ENCODE assay signal across 8 cellular contexts in the genomic region with DNA sequence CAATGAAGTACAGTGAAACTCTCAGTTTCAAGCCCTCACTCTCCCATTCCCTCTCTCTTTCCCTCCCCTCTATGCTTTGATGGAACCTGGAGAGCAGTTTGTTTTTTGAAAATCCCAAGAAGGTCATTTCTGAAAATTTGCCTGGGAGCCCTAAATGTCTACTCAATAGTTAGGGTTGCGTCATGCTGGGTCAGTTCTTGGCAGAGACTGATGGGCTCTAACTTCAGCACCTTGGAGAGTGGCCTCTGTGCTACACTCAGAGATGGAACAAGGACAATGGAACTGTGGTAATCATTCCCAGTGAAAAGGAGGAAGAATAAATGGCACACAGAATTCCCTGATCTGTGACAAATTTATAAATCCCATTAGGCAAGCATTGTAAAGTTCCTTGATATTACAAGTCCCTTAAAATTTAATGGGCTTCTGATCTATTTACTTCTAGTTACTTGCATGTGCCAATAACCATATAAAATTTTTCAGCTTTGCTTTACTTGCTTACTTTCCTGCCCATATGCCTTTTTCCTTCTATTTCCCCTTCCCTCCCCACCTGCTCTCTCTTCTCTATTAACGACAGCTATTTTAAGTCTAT.
A peak's percentile ranks its signal among the peaks of the same experiment; 100 is the strongest.
DNase-seq lines count a peak whose midpoint lies in the region; ATAC-seq and TF ChIP-seq lines count a peak whose summit lies in the region.

No MANE protein-coding gene starts in this region.

- 7 to 21% methylated on average over 2 of the region's 2 CpGs for WGBS in thyroid gland, 2 donors

- H3K4me3 ChIP-seq in cardiac muscle cell, result no peak overlapping the region
- no peak overlapping the region for H3K4me3 ChIP-seq in thyroid gland (replicated peaks in 1 of 3)

- H3K36me3 ChIP-seq in cardiac muscle cell (no peaks in the 10 kb centered on the region), thyroid gland (no peaks in the 10 kb centered on the region)

- H3K27me3 ChIP-seq in cardiac muscle cell (peaks cover 18% of the 10 kb centered on the region), thyroid gland (no peaks in the 10 kb centered on the region)

- H3K27ac ChIP-seq in cardiac muscle cell (no peak overlapping the region), thyroid gland (no peak overlapping the region)

- peak; percentile 62; the same call in 1 of the 3 replicates for ATAC-seq in SK-N-SH treated with all-trans-retinoic acid at 6 μM for 48 hours
- ATAC-seq in left cardiac atrium, result peak; percentile 72 to 73
- ATAC-seq in GM21619 (IDR thresholded peaks at IDR 0.05; ENCODE audit: unreplicated experiment), result no peak

- TF ChIP-seq POLR2A in thyroid gland (IDR thresholded peaks at IDR 0.05), result no peak

- intact Hi-C loops in cardiac septum (cut with DNase I), result loop anchor here (10.0 kb wide), 1 partner anchor 48 kb away; no protein-coding TSS in a partner anchor
- intact Hi-C loops in left cardiac atrium (cut with DNase I), result no loop called here
- intact Hi-C loops in thyroid gland (cut with DNase I), result no loop called here

- no peaks in the 10 kb centered on the region for H3K4me1 ChIP-seq in cardiac muscle cell (ENCODE audit: low read depth)
- no peaks in the 10 kb centered on the region for H3K4me1 ChIP-seq in thyroid gland

- TF ChIP-seq CTCF in cardiac muscle cell (IDR thresholded peaks at IDR 0.05; ENCODE audit: low read depth, low read length), result no peak
- no peak for TF ChIP-seq CTCF in thyroid gland (IDR thresholded peaks at IDR 0.05)

- H3K9me3 ChIP-seq in cardiac muscle cell (ENCODE audit: low read depth), result no peaks in the 10 kb centered on the region
- H3K9me3 ChIP-seq in thyroid gland, result no peaks in the 10 kb centered on the region

- DNase-seq in cardiac muscle cell (ENCODE audit: low read depth in 1 of 2, low spot score in 1 of 2), result peak; percentile 82 to 87
- DNase-seq in cardiac septum (ENCODE audit: low spot score), result no peak
- peak; percentile 61 for DNase-seq in left cardiac atrium
- peak; percentile 4 to 14 for DNase-seq in thyroid gland
- no peak for DNase-seq in occipital lobe (lab: John Stamatoyannopoulos, UW)
- no peak for DNase-seq in H4 (ENCODE audit: low spot score)

TF ChIP-seq in SK-N-SH treated with all-trans-retinoic acid at 6 μM for 48 hours, 23 proteins besides CTCF, POLR2A, EP300 and RAD21:
- TF ChIP-seq ZFP3 (CRISPR knock-in tag; IDR thresholded peaks at IDR 0.05) (0 out of 2 replicates have a peak, but pooled peaks have one; percentile 40), CSDC2 (CRISPR knock-in tag; IDR thresholded peaks at IDR 0.05) (0 out of 2 replicates have a peak, but pooled peaks have one; percentile 64), ZNF565 (CRISPR knock-in tag; conservative IDR thresholded peaks at IDR 0.05; ENCODE audit: low read depth) (no peak)
- TF ChIP-seq, protein P1, sequence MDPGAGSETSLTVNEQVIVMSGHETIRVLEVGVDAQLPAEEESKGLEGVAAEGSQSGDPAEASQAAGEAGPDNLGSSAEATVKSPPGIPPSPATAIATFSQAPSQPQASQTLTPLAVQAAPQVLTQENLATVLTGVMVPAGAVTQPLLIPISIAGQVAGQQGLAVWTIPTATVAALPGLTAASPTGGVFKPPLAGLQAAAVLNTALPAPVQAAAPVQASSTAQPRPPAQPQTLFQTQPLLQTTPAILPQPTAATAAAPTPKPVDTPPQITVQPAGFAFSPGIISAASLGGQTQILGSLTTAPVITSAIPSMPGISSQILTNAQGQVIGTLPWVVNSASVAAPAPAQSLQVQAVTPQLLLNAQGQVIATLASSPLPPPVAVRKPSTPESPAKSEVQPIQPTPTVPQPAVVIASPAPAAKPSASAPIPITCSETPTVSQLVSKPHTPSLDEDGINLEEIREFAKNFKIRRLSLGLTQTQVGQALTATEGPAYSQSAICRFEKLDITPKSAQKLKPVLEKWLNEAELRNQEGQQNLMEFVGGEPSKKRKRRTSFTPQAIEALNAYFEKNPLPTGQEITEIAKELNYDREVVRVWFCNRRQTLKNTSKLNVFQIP (CRISPR knock-in tag; IDR thresholded peaks at IDR 0.05; ENCODE audit: borderline replicate concordance, low read depth), result no peak

Comparison
In these comparisons a context has a peak if more than half of its experiments do, and no peak if none do; other contexts are left out.
1. DNase-seq: peak in cardiac muscle cell (2 of 2), left cardiac atrium (single experiment) and thyroid gland (2 of 2); none in cardiac septum (single experiment), occipital lobe (single experiment) and H4 (single experiment).